In genomic region chr3:46934508-46935167, GRCh38 we compare ENCODE assay signal across 10 cellular contexts. TPM values are rescaled to one million over a fixed set of nuclear protein-coding genes. Genes with fewer than 3 reads are reported as not detected.
A peak's percentile ranks its signal among the peaks of the same experiment; 100 is the strongest.
DNase-seq lines count a peak whose midpoint lies in the region; ATAC-seq and TF ChIP-seq lines count a peak whose summit lies in the region.
"Had no signal": no experiment of that assay in that cellular context is flagged by ENCODE, and none has a peak within 500 bp of the region (broad histone marks: within the 10 kb centered on the region; RNA-seq: fewer than 3 reads in every experiment).

No MANE protein-coding gene starts in this region.

- H3K4me1 ChIP-seq in foreskin keratinocyte = peaks cover 43% of the 10 kb centered on the region
- H3K4me1 ChIP-seq in psoas muscle = peaks cover 95% of the 10 kb centered on the region

- intact Hi-C loops in psoas muscle (cut with DNase I) = loop anchor here (5.0 kb wide), 1 partner anchor 38 kb away; no protein-coding TSS in a partner anchor

- H3K27me3 ChIP-seq in foreskin keratinocyte (no peaks in the 10 kb centered on the region), psoas muscle (ENCODE audit: insufficient read depth in 3 of 3, low read length in 2 of 3) (no peaks in the 10 kb centered on the region)

- ATAC-seq in foreskin keratinocyte (peak; percentile 76), psoas muscle (peak; percentile 8 to 45 (median 14)), HG02610 (IDR thresholded peaks at IDR 0.05; ENCODE audit: unreplicated experiment) (no peak), HG03432 (IDR thresholded peaks at IDR 0.05; ENCODE audit: unreplicated experiment) (no peak)

- TF ChIP-seq CTCF in foreskin keratinocyte (conservative IDR thresholded peaks at IDR 0.05) (no peak), psoas muscle (IDR thresholded peaks at IDR 0.05) (no peak)

- 41 to 62% (median 41%) methylated on average over 8 of the region's 8 CpGs for WGBS in psoas muscle, 3 donors

- DNase-seq in EL (peak; percentile 34), SK-N-MC (ENCODE audit: low read depth, low spot score) (no peak), foreskin keratinocyte (peak; percentile 66 to 87), psoas muscle (peak; percentile 61 to 72), T1000 (lab: John Stamatoyannopoulos, UW) (no peak)
- no peak for DNase-seq in stimulated activated CD4-positive, alpha-beta T cell treated with anti-CD3 and anti-CD28 coated beads, Interleukin-15, amount 100 ng/mL, for 24 hours
- DNase-seq: activated CD4-positive, CD25-positive, alpha-beta regulatory T cell had no signal

- no peaks in the 10 kb centered on the region; the same call in 1 of the 2 replicates for H3K36me3 ChIP-seq in SK-N-MC (ENCODE audit: insufficient read depth, low read length)
- H3K36me3 ChIP-seq in psoas muscle (ENCODE audit: insufficient read depth in 1 of 2, low read depth in 1 of 2) = peaks cover 0 to 17% of the 10 kb centered on the region in 2 donors

- H3K27ac ChIP-seq in SK-N-MC (peak overlapping the region; percentile 50), foreskin keratinocyte (peak overlapping the region; percentile 93), psoas muscle (peak overlapping the region; percentile 77)

- no peak overlapping the region for H3K9ac ChIP-seq in SK-N-MC (ENCODE audit: insufficient read length)

- H3K9me3 ChIP-seq in SK-N-MC (ENCODE audit: low read depth, low read length) (no peaks in the 10 kb centered on the region), psoas muscle (no peaks in the 10 kb centered on the region)

- H3K4me3 ChIP-seq in SK-N-MC = no peak overlapping the region
- no peak overlapping the region for H3K4me3 ChIP-seq in psoas muscle

RNA-seq across cellular contexts. Expression of gene CCDC12, which starts 41.9 kb away (rescaled TPM):
- total RNA-seq in foreskin keratinocyte (35.6 and 42.5 TPM in 2 replicates), psoas muscle (10 to 100 TPM; 25.1 to 36.4 (median 34.9) TPM)
- polyA plus RNA-seq in foreskin keratinocyte (65.0 and 67.0 TPM in 2 replicates), psoas muscle (10 to 100 TPM; 47.0 to 69.8 (median 55.5) TPM)

RNA-seq across cellular contexts. Expression of gene NBEAL2, which starts 44.8 kb away (rescaled TPM):
- total RNA-seq in foreskin keratinocyte (45.0 and 46.9 TPM in 2 replicates), psoas muscle (10 to 100 TPM in 1 of 4 donors, 1 to 10 TPM in 3; 7.3 to 11.2 (median 7.7) TPM)
- polyA plus RNA-seq in foreskin keratinocyte (34.1 and 36.8 TPM in 2 replicates), psoas muscle (10 to 100 TPM in 1 of 3 donors, 1 to 10 TPM in 2; 5.4 to 13.0 (median 6.4) TPM)

RNA-seq across cellular contexts. Expression of gene PTH1R, which starts 57.1 kb away (rescaled TPM):
- total RNA-seq in foreskin keratinocyte (not detected in 2 replicates), psoas muscle (1 to 10 TPM; 1.1 to 5.9 (median 4.1) TPM)
- polyA plus RNA-seq in foreskin keratinocyte (not detected in 2 replicates), psoas muscle (1 to 10 TPM; 4.0 to 5.2 (median 4.2) TPM)
- total RNA-seq: glomerular endothelial cell had no signal

Comparison
In these comparisons a context has a peak if more than half of its experiments do, and no peak if none do; other contexts are left out.
1. DNase-seq: peak in EL (single experiment), foreskin keratinocyte (2 of 2) and psoas muscle (2 of 2); none in SK-N-MC (single experiment), stimulated activated CD4-positive, alpha-beta T cell treated with anti-CD3 and anti-CD28 coated beads, Interleukin-15, amount 100 ng/mL, for 24 hours (single experiment) and T1000 (single experiment).
2. ATAC-seq: peak in foreskin keratinocyte (single experiment) and psoas muscle (4 of 4); none in HG02610 (single experiment) and HG03432 (single experiment).
3. Peak in every context shown above with its lines, with median percentiles within 50 percentile points of each other: H3K27ac ChIP-seq.